ENCODE assay signal across 22 cellular contexts in the genomic region with DNA sequence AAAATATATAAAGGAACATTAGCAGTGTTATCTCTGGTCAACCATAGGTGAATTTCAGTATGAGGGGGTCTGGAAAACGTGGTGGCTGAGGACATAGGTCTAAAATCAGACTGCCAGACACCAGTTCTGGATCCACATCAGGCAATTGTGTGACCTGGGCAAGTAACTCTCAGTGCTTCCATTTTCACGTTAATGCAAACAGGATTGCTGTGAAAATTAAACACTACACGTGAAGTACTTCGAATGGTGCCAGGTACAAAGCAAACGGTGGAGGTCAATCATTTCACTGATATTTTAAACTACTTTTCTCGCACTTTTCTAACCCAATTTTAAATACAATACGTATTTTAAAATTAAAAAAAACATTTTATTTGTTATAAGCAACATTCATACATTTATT.
DNase-seq lines count a peak whose midpoint lies in the region; ATAC-seq and TF ChIP-seq lines count a peak whose summit lies in the region.
"Had no signal": no experiment of that assay in that cellular context is flagged by ENCODE, and none has a peak within 500 bp of the region (broad histone marks: within the 10 kb centered on the region; RNA-seq: fewer than 3 reads in every experiment).

No MANE protein-coding gene starts in this region.

- H3K36me3 ChIP-seq in PC-9 (ENCODE audit: low read depth) = no peaks in the 10 kb centered on the region
- H3K36me3 ChIP-seq in right lobe of liver = no peaks in the 10 kb centered on the region
- H3K36me3 ChIP-seq: BLaER1 treated with 17β-estradiol and CSF1 and Interleukin-3, amounts not matched to agents 10 nM and 100 nM; Peyer's patch; SJCRH30 had no signal

- WGBS in right lobe of liver (ENCODE audit: insufficient coverage, low coverage, low lambda C conversion rate, missing lambda C conversion rate) = 19% methylated on average over 7 of the region's 7 CpGs

- ATAC-seq in right lobe of liver (peak in 3 of 4 donors; percentile 17 to 47 (median 21)), HG03135 (IDR thresholded peaks at IDR 0.05; ENCODE audit: unreplicated experiment) (no peak)

- TF ChIP-seq CTCF in PC-9 (conservative IDR thresholded peaks at IDR 0.05) (no peak), right lobe of liver (IDR thresholded peaks at IDR 0.05) (no peak)

- H4K20me1 ChIP-seq in PC-9 (ENCODE audit: insufficient read depth) = no peaks in the 10 kb centered on the region
- H4K20me1 ChIP-seq: BLaER1 treated with 17β-estradiol and CSF1 and Interleukin-3, amounts not matched to agents 10 nM and 100 nM had no signal

- no peaks in the 10 kb centered on the region; the same call in 1 of the 2 replicates for H3K9me2 ChIP-seq in PC-9 (ENCODE audit: insufficient read depth)

- intact Hi-C loops in PC-9 (cut with micrococcal nuclease; ENCODE audit: unreplicated experiment) = no loop called here
- intact Hi-C loops in right lobe of liver (cut with DNase I) = no loop called here

- BruUV-seq in PC-9 (replicated peaks; lab: Mats Ljungman, UMichigan) = no TSS peak

- H3K9me3 ChIP-seq in PC-9 (ENCODE audit: insufficient read depth, low read depth) = no peaks in the 10 kb centered on the region
- no peaks in the 10 kb centered on the region for H3K9me3 ChIP-seq in right lobe of liver
- H3K9me3 ChIP-seq: BLaER1 treated with 17β-estradiol and CSF1 and Interleukin-3, amounts not matched to agents 10 nM and 100 nM; Caco-2; Peyer's patch; SJCRH30 had no signal

- H2AFZ ChIP-seq in PC-9 = peak overlapping the region; percentile 50; the same call in 1 of the 2 replicates

- H3K4me3 ChIP-seq in PC-9 = no peak overlapping the region
- no peak overlapping the region for H3K4me3 ChIP-seq in right lobe of liver
- H3K4me3 ChIP-seq: BLaER1 treated with 17β-estradiol and CSF1 and Interleukin-3, amounts not matched to agents 10 nM and 100 nM; Peyer's patch; SJCRH30 had no signal

- CTCF ChIA-PET in PC-9 (lab: Charles Lee) = no interaction called here

- H3K4me2 ChIP-seq in PC-9 = no peak overlapping the region
- H3K4me2 ChIP-seq: BLaER1 treated with 17β-estradiol and CSF1 and Interleukin-3, amounts not matched to agents 10 nM and 100 nM had no signal

- H3K27ac ChIP-seq in PC-9 (no peak overlapping the region), right lobe of liver (no peak overlapping the region)
- H3K27ac ChIP-seq: BLaER1 treated with 17β-estradiol and CSF1 and Interleukin-3, amounts not matched to agents 10 nM and 100 nM; Peyer's patch; SJCRH30 had no signal

- POLR2A ChIA-PET in PC-9 (lab: Charles Lee; ENCODE audit: unreplicated experiment) = no interaction called here

- no peaks in the 10 kb centered on the region for H3K4me1 ChIP-seq in PC-9 (replicated peaks; ENCODE audit: insufficient read depth)
- H3K4me1 ChIP-seq in right lobe of liver = peaks cover 0 to 26% (median 4%) of the 10 kb centered on the region in 4 donors
- H3K4me1 ChIP-seq: BLaER1 treated with 17β-estradiol and CSF1 and Interleukin-3, amounts not matched to agents 10 nM and 100 nM; Caco-2; Peyer's patch; SJCRH30 had no signal

- TF ChIP-seq POLR2A in right lobe of liver (IDR thresholded peaks at IDR 0.05) = no peak

- H3K27me3 ChIP-seq in PC-9 (ENCODE audit: insufficient read depth, low read depth) (no peaks in the 10 kb centered on the region), right lobe of liver (no peaks in the 10 kb centered on the region)
- H3K27me3 ChIP-seq: BLaER1 treated with 17β-estradiol and CSF1 and Interleukin-3, amounts not matched to agents 10 nM and 100 nM; Peyer's patch; SJCRH30 had no signal

- peak; percentile 63 for DNase-seq in DMS53 (lab: John Stamatoyannopoulos, UW)
- no peak for DNase-seq in DMS53 treated with DMSO at 0.1 percent for 48 hours (lab: John Stamatoyannopoulos, UW; ENCODE audit: unreplicated experiment)
- DNase-seq in NCI-H510A treated with DMSO at 0.1 percent for 48 hours (lab: John Stamatoyannopoulos, UW) = peak; percentile 41
- DNase-seq in NCI-H510A (lab: John Stamatoyannopoulos, UW) = no peak
- DNase-seq in PC-9 = no peak
- DNase-seq in right lobe of liver = no peak
- no peak for DNase-seq in OCI-M2 (lab: John Stamatoyannopoulos, UW; ENCODE audit: unreplicated experiment)
- DNase-seq: 8988T; Caco-2; CD4-positive, alpha-beta memory T cell; DMS 273 treated with DMSO at 0.1 percent for 48 hours; GDM1; KBM-7; NCI-H1105; NCI-H187 treated with DMSO at 0.1 percent for 48 hours; NCI-H2171 treated with DMSO at 0.1 percent for 48 hours; NCI-H524; Peyer's patch; SJCRH30; T-helper 1 cell had no signal

- no peaks in the 10 kb centered on the region for H3F3A ChIP-seq in PC-9 (ENCODE audit: insufficient read depth, low read depth)

- no peaks in the 10 kb centered on the region for H3K79me2 ChIP-seq in PC-9 (ENCODE audit: low read depth)

Comparison
In these comparisons a context has a peak if more than half of its experiments do, and no peak if none do; other contexts are left out.
1. DNase-seq: peak in DMS53 (single experiment) and NCI-H510A treated with DMSO at 0.1 percent for 48 hours (single experiment); none in DMS53 treated with DMSO at 0.1 percent for 48 hours (single experiment), NCI-H510A (single experiment), PC-9 (0 of 2), right lobe of liver (0 of 3) and OCI-M2 (single experiment).